In the genomic region with DNA sequence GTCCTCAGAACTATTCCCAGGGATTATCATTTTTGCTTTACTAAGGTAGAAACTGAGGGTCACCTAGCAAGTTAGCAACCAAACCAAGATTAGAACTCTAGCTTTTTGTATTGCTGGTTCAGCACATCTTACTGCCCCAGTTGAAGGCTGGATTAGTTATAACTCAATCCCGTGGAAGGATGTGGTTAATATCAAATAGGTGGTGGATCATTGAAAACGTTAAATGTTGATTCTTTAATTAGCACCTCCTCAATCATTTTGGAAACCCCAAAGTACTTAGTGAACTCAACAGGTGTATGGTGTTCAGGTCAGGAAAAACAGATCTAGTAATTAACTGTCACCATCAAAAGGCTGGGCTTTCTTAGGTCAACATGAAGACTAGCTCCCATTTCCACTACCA, we compare ENCODE assay signal across 1 cellular context.
TF ChIP-seq lines count a peak whose summit lies in the region.

No MANE protein-coding gene starts in this region.

TF ChIP-seq in SK-N-SH treated with all-trans-retinoic acid at 6 μM for 48 hours, 23 proteins besides CTCF, POLR2A, EP300 and RAD21 (continued from another document):
- TF ChIP-seq PPARA (CRISPR knock-in tag; IDR thresholded peaks at IDR 0.05; ENCODE audit: borderline replicate concordance) (no peak), GLIS3 (CRISPR knock-in tag; IDR thresholded peaks at IDR 0.05) (no peak), TCF4 (CRISPR knock-in tag; IDR thresholded peaks at IDR 0.05; ENCODE audit: borderline replicate concordance) (no peak), ESRRG (CRISPR knock-in tag; IDR thresholded peaks at IDR 0.05) (no peak), ZNF565 (CRISPR knock-in tag; conservative IDR thresholded peaks at IDR 0.05; ENCODE audit: low read depth) (no peak), ZFP30 (CRISPR knock-in tag; IDR thresholded peaks at IDR 0.05) (no peak), CSDC2 (CRISPR knock-in tag; IDR thresholded peaks at IDR 0.05) (no peak), ZC3H10 (CRISPR knock-in tag; IDR thresholded peaks at IDR 0.05) (no peak), OSR1 (CRISPR knock-in tag; IDR thresholded peaks at IDR 0.05) (no peak)
- TF ChIP-seq, protein P1, sequence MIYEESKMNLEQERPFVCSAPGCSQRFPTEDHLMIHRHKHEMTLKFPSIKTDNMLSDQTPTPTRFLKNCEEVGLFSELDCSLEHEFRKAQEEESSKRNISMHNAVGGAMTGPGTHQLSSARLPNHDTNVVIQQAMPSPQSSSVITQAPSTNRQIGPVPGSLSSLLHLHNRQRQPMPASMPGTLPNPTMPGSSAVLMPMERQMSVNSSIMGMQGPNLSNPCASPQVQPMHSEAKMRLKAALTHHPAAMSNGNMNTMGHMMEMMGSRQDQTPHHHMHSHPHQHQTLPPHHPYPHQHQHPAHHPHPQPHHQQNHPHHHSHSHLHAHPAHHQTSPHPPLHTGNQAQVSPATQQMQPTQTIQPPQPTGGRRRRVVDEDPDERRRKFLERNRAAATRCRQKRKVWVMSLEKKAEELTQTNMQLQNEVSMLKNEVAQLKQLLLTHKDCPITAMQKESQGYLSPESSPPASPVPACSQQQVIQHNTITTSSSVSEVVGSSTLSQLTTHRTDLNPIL (CRISPR knock-in tag; IDR thresholded peaks at IDR 0.05; ENCODE audit: low read depth), result no peak
TF ChIP-seq in SK-N-SH treated with all-trans-retinoic acid at 6 μM for 48 hours: peak in this region for 0.
